ENCODE assay signal across 8 cellular contexts in genomic region chr13:79401259-79402071, GRCh38. TPM values are rescaled to one million over a fixed set of nuclear protein-coding genes. Genes with fewer than 3 reads are reported as not detected.
DNase-seq lines count a peak whose midpoint lies in the region; ATAC-seq and TF ChIP-seq lines count a peak whose summit lies in the region.

No MANE protein-coding gene starts in this region.

- ATAC-seq in GM18861 (IDR thresholded peaks at IDR 0.05; ENCODE audit: unreplicated experiment) (peak; percentile 47), HG02571 (IDR thresholded peaks at IDR 0.05; ENCODE audit: unreplicated experiment) (peak; percentile 24), left lobe of liver (no peak)

- no peak overlapping the region for H3K4me3 ChIP-seq in HAP-1

- peaks cover 30% of the 10 kb centered on the region for H3K9me3 Mint-ChIP-seq in nephron progenitor cell

- peaks cover 27% of the 10 kb centered on the region for H3K36me3 ChIP-seq in HAP-1 (replicated peaks)

- H3K4me1 ChIP-seq in HAP-1 = peaks cover 29% of the 10 kb centered on the region

- H3K4me3 Mint-ChIP-seq in nephron progenitor cell = peak overlapping the region; percentile 44

- H3K9me3 ChIP-seq in HAP-1 = no peaks in the 10 kb centered on the region; the same call in none of the 2 replicates

- H3K36me3 Mint-ChIP-seq in nephron progenitor cell (ENCODE audit: low read depth) = peaks cover 55% of the 10 kb centered on the region

- no peak for TF ChIP-seq CTCF in nephron progenitor cell (IDR thresholded peaks at IDR 0.05)

- H3K4me1 Mint-ChIP-seq in nephron progenitor cell = peaks cover 17% of the 10 kb centered on the region

- DNase-seq in NAMALWA (ENCODE audit: low spot score) = peak; percentile 65
- DNase-seq in nephron progenitor cell = no peak
- DNase-seq in HAP-1 (ENCODE audit: low spot score in 2 of 2) = no peak
- DNase-seq in left lobe of liver (ENCODE audit: low spot score) = no peak
- DNase-seq in HuH-7.5 (ENCODE audit: low spot score) = no peak
- no peak for DNase-seq in hepatic stellate cell (ENCODE audit: low spot score)

- no peak overlapping the region for H3K27ac Mint-ChIP-seq in nephron progenitor cell

- H3K27me3 ChIP-seq in HAP-1 (ENCODE audit: low read depth) = no peaks in the 10 kb centered on the region

- in situ Hi-C loops in HAP-1 (cut with MboI; ENCODE audit: low sequenced_read_pairs) = no loop called here

- H3K27me3 Mint-ChIP-seq in nephron progenitor cell (ENCODE audit: low read depth, poor library complexity) = peaks cover 2% of the 10 kb centered on the region

RNA-seq across cellular contexts. Expression of gene RBM26, which starts 4.6 kb away (rescaled TPM):
- total RNA-seq in left lobe of liver = 10.7 TPM
